ENCODE assay signal across 9 cellular contexts in the genomic region with DNA sequence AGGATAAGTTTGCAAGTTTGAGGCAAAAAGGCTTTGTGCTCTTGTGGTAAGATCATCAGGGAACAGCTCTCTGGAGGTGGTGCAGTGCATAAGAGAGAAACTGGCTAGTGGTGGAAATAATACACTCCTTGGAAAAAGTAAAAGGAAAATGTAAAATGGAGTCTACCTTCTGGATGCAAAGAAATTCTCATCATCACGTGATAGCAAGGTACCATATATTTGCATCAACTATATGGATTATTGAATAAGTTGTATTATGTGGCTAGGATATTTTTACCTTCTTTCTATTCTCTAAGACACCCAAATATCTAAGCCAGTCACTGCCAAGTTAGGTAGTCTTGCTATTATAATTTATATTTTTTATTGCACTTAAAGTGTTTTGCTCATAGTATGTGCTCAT. TPM values are rescaled to one million over a fixed set of nuclear protein-coding genes. Genes with fewer than 3 reads are reported as not detected.
"Had no signal": no experiment of that assay in that cellular context is flagged by ENCODE, and none has a peak within 500 bp of the region (broad histone marks: within the 10 kb centered on the region; RNA-seq: fewer than 3 reads in every experiment).

No MANE protein-coding gene starts in this region.

- DNase-seq: GDM1, GF-D8 had no signal

- ATAC-seq: GM12878 had no signal

- FAIRE-seq: G401.6, GM12878, GM12891, GM12892, GM18507, GM19239 had no signal

- H3K4me3 ChIP-seq: GM12878 had no signal

RNA-seq across cellular contexts. Expression of a gene that starts 14.0 kb away (rescaled TPM):
- total RNA-seq: G401, GM12878 had no signal
